In the genomic region with DNA sequence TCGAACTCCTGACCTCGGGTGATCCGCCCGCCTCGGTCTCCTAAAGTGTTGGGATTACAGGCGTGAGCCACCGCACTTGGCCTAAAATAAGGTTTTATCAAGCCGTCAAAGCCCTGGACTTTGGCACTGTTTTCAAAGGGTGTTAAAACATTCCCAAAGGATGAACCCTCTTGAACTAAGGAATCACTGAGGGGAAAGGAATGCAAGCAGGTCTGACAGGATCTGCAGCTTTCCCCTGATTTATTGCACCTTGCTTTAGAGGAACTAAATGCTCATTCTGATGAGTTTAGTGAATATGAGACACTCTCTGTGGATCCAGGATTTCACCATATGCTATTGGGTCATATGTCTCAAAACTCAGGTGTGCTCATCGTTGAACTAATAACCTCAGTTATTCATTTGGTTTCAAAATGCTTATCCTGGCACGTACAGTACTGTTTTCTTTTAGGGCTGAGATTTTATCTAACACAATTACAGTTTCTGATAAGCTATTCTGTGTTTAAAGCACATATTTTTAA, we compare ENCODE assay signal across 1 cellular context.
TF ChIP-seq lines count a peak whose summit lies in the region.

No MANE protein-coding gene starts in this region.

TF ChIP-seq in H1, 55 proteins besides CTCF, POLR2A, EP300 and RAD21:
- TF ChIP-seq TAF7 (optimal IDR thresholded peaks at IDR 0.05; ENCODE audit: borderline replicate concordance, low read depth, low read length): no peak
- TF ChIP-seq CREB1 (IDR thresholded peaks at IDR 0.05): no peak
- TF ChIP-seq JUN (IDR thresholded peaks at IDR 0.05; ENCODE audit: low read depth, low read length): no peak
- TF ChIP-seq JUND (IDR thresholded peaks at IDR 0.05; ENCODE audit: low read length): no peak
- TF ChIP-seq E2F6 (IDR thresholded peaks at IDR 0.05): no peak
- no peak for TF ChIP-seq SP4 (IDR thresholded peaks at IDR 0.05; ENCODE audit: low read length)
- peak; percentile 79 for TF ChIP-seq ASH2L (IDR thresholded peaks at IDR 0.05; ENCODE audit: low read length)
- no peak for TF ChIP-seq KDM4A (IDR thresholded peaks at IDR 0.05; ENCODE audit: low read depth, low read length, severe bottlenecking)
- TF ChIP-seq ZNF274 (IDR thresholded peaks at IDR 0.05; ENCODE audit: borderline replicate concordance, extremely low read depth, low read length): no peak
- TF ChIP-seq SUZ12 (IDR thresholded peaks at IDR 0.05; ENCODE audit: low read length): no peak
- TF ChIP-seq CEBPB (IDR thresholded peaks at IDR 0.05; ENCODE audit: low read depth, low read length): 0 out of 2 replicates have a peak, but pooled peaks have one; percentile 10
- TF ChIP-seq TEAD4 (IDR thresholded peaks at IDR 0.05; ENCODE audit: low read depth, low read length): peak; percentile 76
- peak in 1 of 2 experiments; percentile 92 for TF ChIP-seq BCL11A (IDR thresholded peaks at IDR 0.05; ENCODE audit: low read depth in 2 of 2, low read length in 2 of 2)
- no peak for TF ChIP-seq HDAC6 (IDR thresholded peaks at IDR 0.05; ENCODE audit: low read depth, low read length)
- TF ChIP-seq YY1 (IDR thresholded peaks at IDR 0.05; ENCODE audit: low read depth, low read length): no peak
- no peak for TF ChIP-seq NANOG (IDR thresholded peaks at IDR 0.05; ENCODE audit: insufficient read depth, low read depth, low read length, poor library complexity, severe bottlenecking)
- TF ChIP-seq, protein P1, sequence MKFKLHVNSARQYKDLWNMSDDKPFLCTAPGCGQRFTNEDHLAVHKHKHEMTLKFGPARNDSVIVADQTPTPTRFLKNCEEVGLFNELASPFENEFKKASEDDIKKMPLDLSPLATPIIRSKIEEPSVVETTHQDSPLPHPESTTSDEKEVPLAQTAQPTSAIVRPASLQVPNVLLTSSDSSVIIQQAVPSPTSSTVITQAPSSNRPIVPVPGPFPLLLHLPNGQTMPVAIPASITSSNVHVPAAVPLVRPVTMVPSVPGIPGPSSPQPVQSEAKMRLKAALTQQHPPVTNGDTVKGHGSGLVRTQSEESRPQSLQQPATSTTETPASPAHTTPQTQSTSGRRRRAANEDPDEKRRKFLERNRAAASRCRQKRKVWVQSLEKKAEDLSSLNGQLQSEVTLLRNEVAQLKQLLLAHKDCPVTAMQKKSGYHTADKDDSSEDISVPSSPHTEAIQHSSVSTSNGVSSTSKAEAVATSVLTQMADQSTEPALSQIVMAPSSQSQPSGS (IDR thresholded peaks at IDR 0.05; ENCODE audit: low read length): 0 out of 2 replicates have a peak, but pooled peaks have one; percentile 61
- peak; percentile 92 for TF ChIP-seq SP1 (IDR thresholded peaks at IDR 0.05; ENCODE audit: low read depth, low read length)
- TF ChIP-seq ATF3 (IDR thresholded peaks at IDR 0.05; ENCODE audit: insufficient read depth, low read depth, low read length): no peak
- TF ChIP-seq TAF1 (IDR thresholded peaks at IDR 0.05; ENCODE audit: low read depth, low read length): no peak
